In the genomic region with DNA sequence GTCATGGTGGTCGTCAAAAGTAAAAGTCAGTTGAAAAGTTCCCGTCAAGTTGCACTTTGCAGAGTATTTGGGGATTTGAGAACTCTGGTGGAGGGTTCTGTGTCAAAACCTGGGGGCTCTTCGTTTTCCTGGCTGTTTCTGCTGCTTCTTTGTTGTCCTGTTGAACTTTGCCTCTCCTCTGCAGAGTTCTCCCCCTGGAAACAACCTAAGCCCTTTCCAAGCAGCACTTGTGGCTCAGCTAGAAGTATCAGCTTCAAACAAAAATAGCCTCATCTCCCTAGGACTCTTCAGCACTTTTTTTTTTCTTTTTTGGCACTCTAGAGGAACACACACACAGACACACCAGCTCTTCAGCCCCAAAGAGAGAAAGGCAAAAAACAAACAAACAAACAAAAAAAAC, we compare ENCODE assay signal across 1 cellular context.
TF ChIP-seq lines count a peak whose summit lies in the region.

A gene with protein sequence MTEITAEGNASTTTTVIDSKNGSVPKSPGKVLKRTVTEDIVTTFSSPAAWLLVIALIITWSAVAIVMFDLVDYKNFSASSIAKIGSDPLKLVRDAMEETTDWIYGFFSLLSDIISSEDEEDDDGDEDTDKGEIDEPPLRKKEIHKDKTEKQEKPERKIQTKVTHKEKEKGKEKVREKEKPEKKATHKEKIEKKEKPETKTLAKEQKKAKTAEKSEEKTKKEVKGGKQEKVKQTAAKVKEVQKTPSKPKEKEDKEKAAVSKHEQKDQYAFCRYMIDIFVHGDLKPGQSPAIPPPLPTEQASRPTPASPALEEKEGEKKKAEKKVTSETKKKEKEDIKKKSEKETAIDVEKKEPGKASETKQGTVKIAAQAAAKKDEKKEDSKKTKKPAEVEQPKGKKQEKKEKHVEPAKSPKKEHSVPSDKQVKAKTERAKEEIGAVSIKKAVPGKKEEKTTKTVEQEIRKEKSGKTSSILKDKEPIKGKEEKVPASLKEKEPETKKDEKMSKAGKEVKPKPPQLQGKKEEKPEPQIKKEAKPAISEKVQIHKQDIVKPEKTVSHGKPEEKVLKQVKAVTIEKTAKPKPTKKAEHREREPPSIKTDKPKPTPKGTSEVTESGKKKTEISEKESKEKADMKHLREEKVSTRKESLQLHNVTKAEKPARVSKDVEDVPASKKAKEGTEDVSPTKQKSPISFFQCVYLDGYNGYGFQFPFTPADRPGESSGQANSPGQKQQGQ (minus strand): TSS at position 180 of the 400 bp plus-strand sequence. CDS start 175 bp downstream, at position 5.

TF ChIP-seq in K562, 482 proteins besides CTCF, POLR2A, EP300 and RAD21:
- TF ChIP-seq OTX1 (CRISPR knock-in tag; IDR thresholded peaks at IDR 0.05): no peak
- no peak for TF ChIP-seq BDP1 (IDR thresholded peaks at IDR 0.05; ENCODE audit: insufficient read depth, insufficient read length)
- no peak for TF ChIP-seq IRF2 (CRISPR knock-in tag; IDR thresholded peaks at IDR 0.05)
- no peak for TF ChIP-seq HDGF (IDR thresholded peaks at IDR 0.05)
- no peak for TF ChIP-seq MTA3 (IDR thresholded peaks at IDR 0.05; ENCODE audit: borderline replicate concordance)
- TF ChIP-seq ZNF764 (CRISPR knock-in tag; IDR thresholded peaks at IDR 0.05; ENCODE audit: low read depth): no peak
- no peak for TF ChIP-seq POLR2AphosphoS5 (IDR thresholded peaks at IDR 0.05; ENCODE audit: control insufficient read depth, insufficient read depth, low read depth, low read length)
- TF ChIP-seq ZNF75A (CRISPR knock-in tag; IDR thresholded peaks at IDR 0.05): no peak
- no peak for TF ChIP-seq ZNF445 (CRISPR knock-in tag; IDR thresholded peaks at IDR 0.05; ENCODE audit: low read depth)
- TF ChIP-seq FOS (IDR thresholded peaks at IDR 0.05; ENCODE audit: extremely low read depth, insufficient read length): no peak
- TF ChIP-seq EHMT2 (IDR thresholded peaks at IDR 0.05): no peak
- no peak for TF ChIP-seq ESRRB (CRISPR knock-in tag; IDR thresholded peaks at IDR 0.05; ENCODE audit: borderline replicate concordance)
- no peak for TF ChIP-seq KAT8 (IDR thresholded peaks at IDR 0.05; ENCODE audit: low read depth)
- TF ChIP-seq TBL1XR1 (IDR thresholded peaks at IDR 0.05; ENCODE audit: low read length in 2 of 2): no peak
- TF ChIP-seq, protein P1, sequence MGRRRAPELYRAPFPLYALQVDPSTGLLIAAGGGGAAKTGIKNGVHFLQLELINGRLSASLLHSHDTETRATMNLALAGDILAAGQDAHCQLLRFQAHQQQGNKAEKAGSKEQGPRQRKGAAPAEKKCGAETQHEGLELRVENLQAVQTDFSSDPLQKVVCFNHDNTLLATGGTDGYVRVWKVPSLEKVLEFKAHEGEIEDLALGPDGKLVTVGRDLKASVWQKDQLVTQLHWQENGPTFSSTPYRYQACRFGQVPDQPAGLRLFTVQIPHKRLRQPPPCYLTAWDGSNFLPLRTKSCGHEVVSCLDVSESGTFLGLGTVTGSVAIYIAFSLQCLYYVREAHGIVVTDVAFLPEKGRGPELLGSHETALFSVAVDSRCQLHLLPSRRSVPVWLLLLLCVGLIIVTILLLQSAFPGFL (CRISPR knock-in tag; IDR thresholded peaks at IDR 0.05): no peak
- TF ChIP-seq TAF7 (tag; IDR thresholded peaks at IDR 0.05): no peak
- TF ChIP-seq, protein P2, sequence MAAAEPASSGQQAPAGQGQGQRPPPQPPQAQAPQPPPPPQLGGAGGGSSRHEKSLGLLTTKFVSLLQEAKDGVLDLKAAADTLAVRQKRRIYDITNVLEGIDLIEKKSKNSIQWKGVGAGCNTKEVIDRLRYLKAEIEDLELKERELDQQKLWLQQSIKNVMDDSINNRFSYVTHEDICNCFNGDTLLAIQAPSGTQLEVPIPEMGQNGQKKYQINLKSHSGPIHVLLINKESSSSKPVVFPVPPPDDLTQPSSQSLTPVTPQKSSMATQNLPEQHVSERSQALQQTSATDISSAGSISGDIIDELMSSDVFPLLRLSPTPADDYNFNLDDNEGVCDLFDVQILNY (CRISPR knock-in tag; IDR thresholded peaks at IDR 0.05): no peak
- TF ChIP-seq TCF7 (IDR thresholded peaks at IDR 0.05; ENCODE audit: borderline replicate concordance): no peak
- TF ChIP-seq, protein P3, sequence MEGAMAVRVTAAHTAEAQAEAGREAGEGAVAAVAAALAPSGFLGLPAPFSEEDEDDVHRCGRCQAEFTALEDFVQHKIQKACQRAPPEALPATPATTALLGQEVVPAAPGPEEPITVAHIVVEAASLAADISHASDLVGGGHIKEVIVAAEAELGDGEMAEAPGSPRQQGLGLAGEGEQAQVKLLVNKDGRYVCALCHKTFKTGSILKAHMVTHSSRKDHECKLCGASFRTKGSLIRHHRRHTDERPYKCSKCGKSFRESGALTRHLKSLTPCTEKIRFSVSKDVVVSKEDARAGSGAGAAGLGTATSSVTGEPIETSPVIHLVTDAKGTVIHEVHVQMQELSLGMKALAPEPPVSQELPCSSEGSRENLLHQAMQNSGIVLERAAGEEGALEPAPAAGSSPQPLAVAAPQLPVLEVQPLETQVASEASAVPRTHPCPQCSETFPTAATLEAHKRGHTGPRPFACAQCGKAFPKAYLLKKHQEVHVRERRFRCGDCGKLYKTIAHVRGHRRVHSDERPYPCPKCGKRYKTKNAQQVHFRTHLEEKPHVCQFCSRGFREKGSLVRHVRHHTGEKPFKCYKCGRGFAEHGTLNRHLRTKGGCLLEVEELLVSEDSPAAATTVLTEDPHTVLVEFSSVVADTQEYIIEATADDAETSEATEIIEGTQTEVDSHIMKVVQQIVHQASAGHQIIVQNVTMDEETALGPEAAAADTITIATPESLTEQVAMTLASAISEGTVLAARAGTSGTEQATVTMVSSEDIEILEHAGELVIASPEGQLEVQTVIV (CRISPR knock-in tag; IDR thresholded peaks at IDR 0.05; ENCODE audit: borderline replicate concordance): no peak
